Comparison of ENCODE assay signal across 12 cellular contexts in the genomic region with DNA sequence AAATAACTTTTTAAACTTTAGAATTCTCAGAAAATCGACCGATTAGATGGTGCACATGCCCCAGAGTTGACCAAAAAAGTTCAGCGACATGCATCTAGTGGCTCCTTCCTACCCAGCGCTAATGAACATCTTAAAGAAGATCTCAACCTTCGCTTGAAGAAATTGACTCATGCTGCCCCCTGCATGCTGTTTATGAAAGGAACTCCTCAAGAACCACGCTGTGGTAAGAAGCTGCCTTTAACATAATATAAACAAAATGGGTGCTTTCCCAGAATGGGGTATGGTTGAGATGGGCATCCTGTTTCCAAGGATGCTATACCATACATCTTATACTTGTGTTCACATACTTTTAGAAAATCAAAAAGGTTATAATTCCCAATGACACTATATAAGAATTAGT. TPM values are rescaled to one million over a fixed set of nuclear protein-coding genes. Genes with fewer than 3 reads are reported as not detected.
DNase-seq lines count a peak whose midpoint lies in the region; ATAC-seq, FAIRE-seq and TF ChIP-seq lines count a peak whose summit lies in the region.
"Had no signal": no experiment of that assay in that cellular context is flagged by ENCODE, and none has a peak within 500 bp of the region (broad histone marks: within the 10 kb centered on the region; RNA-seq: fewer than 3 reads in every experiment).

No MANE protein-coding gene starts in this region.

- no peak for TF ChIP-seq POLR2A in K562 (conservative IDR thresholded peaks at IDR 0.05)
- no peak for TF ChIP-seq POLR2A in gastroesophageal sphincter (IDR thresholded peaks at IDR 0.05)

- WGBS in K562 (ENCODE audit: insufficient coverage, low coverage, missing lambda C conversion rate), result 89% methylated on average over 6 of the region's 6 CpGs
- 84 to 90% methylated on average over 2 to 6 of the region's 6 CpGs for WGBS in gastroesophageal sphincter (ENCODE audit: low coverage in 1 of 2), 2 donors

- ATAC-seq in HG03025 (IDR thresholded peaks at IDR 0.05; ENCODE audit: low FRiP score, unreplicated experiment) (peak; percentile 64), K562 (0 out of 3 replicates have a peak, but pooled peaks have one; percentile 51), gastroesophageal sphincter (no peak), sciatic nerve (no peak)
- ATAC-seq: heart right ventricle had no signal

- H3K4me1 ChIP-seq in A673 (ENCODE audit: insufficient read depth, low read length, poor library complexity, severe bottlenecking), result peaks cover 11% of the 10 kb centered on the region
- no peaks in the 10 kb centered on the region; a peak in 2 of 5 replicates for H3K4me1 ChIP-seq in K562 (replicated peaks in 1 of 2; ENCODE audit: control insufficient read depth in 2 of 2, insufficient read depth in 2 of 2, low read length in 2 of 2)
- no peaks in the 10 kb centered on the region for H3K4me1 ChIP-seq in gastroesophageal sphincter

- H3K9me1 ChIP-seq in K562 (ENCODE audit: control insufficient read depth, insufficient read depth, low read length), result no peaks in the 10 kb centered on the region

- H3K27ac ChIP-seq in A673 (ENCODE audit: low read depth, low read length, poor library complexity, severe bottlenecking) (no peak overlapping the region), K562 (ENCODE audit: extremely low read depth, low read depth, low read length) (no peak overlapping the region), gastroesophageal sphincter (no peak overlapping the region)
- H3K27ac ChIP-seq: heart right ventricle, spleen had no signal

- no peak overlapping the region for H2AFZ ChIP-seq in K562 (ENCODE audit: low read depth, low read length)

- peaks cover 36% of the 10 kb centered on the region for H3K36me3 ChIP-seq in A673 (ENCODE audit: insufficient read depth, low read length, poor library complexity, severe bottlenecking)
- peaks cover 63% of the 10 kb centered on the region; the same call in 1 of the 3 replicates for H3K36me3 ChIP-seq in K562 (ENCODE audit: control insufficient read depth, insufficient read depth, low read length)
- H3K36me3 ChIP-seq in gastroesophageal sphincter, result peaks cover 3 to 54% of the 10 kb centered on the region in 2 donors

- FAIRE-seq in K562 (lab: Jason Lieb, UNC), result no peak

- in situ Hi-C loops in K562 (cut with MboI), result no loop called here

- peak; percentile 31; the same call in 1 of the 2 replicates for TF ChIP-seq CTCF in A673 (conservative IDR thresholded peaks at IDR 0.05; ENCODE audit: low read depth, low read length)
- peak; percentile 19 for TF ChIP-seq CTCF in GM12873 (IDR thresholded peaks at IDR 0.05; ENCODE audit: insufficient read depth, low read depth, low read length, missing control alignments)
- peak in 1 of 3 experiments; percentile 20; a peak in 1 of 6 replicates for TF ChIP-seq CTCF in K562 (IDR thresholded peaks at IDR 0.05 in 2 of 3, conservative IDR thresholded peaks at IDR 0.05 in 1 of 3; ENCODE audit: insufficient read depth in 2 of 3, low read depth in 1 of 3, low read length in 3 of 3)
- TF ChIP-seq CTCF in gastroesophageal sphincter (IDR thresholded peaks at IDR 0.05), result no peak

- intact Hi-C loops in A673 (cut with micrococcal nuclease; ENCODE audit: unreplicated experiment) (no loop called here), K562 (cut with micrococcal nuclease) (no loop called here), sciatic nerve (cut with DNase I) (no loop called here)

- no peak for TF ChIP-seq EP300 in K562 (IDR thresholded peaks at IDR 0.05; ENCODE audit: low read length)
- TF ChIP-seq EP300 in gastroesophageal sphincter (IDR thresholded peaks at IDR 0.05), result no peak

- H3K27me3 ChIP-seq in A673 (replicated peaks; ENCODE audit: insufficient read depth, low read depth, low read length, poor library complexity) (no peaks in the 10 kb centered on the region), K562 (ENCODE audit: control insufficient read depth in 2 of 2, insufficient read depth in 2 of 2, low read length in 2 of 2) (no peaks in the 10 kb centered on the region), gastroesophageal sphincter (no peaks in the 10 kb centered on the region)
- H3K27me3 ChIP-seq: heart right ventricle, spleen had no signal

- no peak overlapping the region for H3K4me3 ChIP-seq in A673 (ENCODE audit: low read depth, low read length, poor library complexity, severe bottlenecking)
- H3K4me3 ChIP-seq in K562, result no peak overlapping the region
- H3K4me3 ChIP-seq in gastroesophageal sphincter, result no peak overlapping the region
- H3K4me3 ChIP-seq: heart right ventricle, spleen had no signal

- H3K9me3 ChIP-seq in A673 (ENCODE audit: low read depth, low read length, poor library complexity, severe bottlenecking) (no peaks in the 10 kb centered on the region), K562 (replicated peaks; ENCODE audit: control insufficient read depth, insufficient read depth, low read depth, low read length) (no peaks in the 10 kb centered on the region), gastroesophageal sphincter (no peaks in the 10 kb centered on the region)
- H3K9me3 ChIP-seq: heart right ventricle, spleen had no signal

- peaks cover 46% of the 10 kb centered on the region for H3K79me2 ChIP-seq in K562 (ENCODE audit: control insufficient read depth, insufficient read depth, low read length)

- no TSS peak for BruUV-seq in A673 (replicated peaks; lab: Mats Ljungman, UMichigan)
- BruUV-seq in K562 (replicated peaks; lab: Mats Ljungman, UMichigan), result no TSS peak

- CTCF ChIA-PET in A673 (lab: Charles Lee), result interaction anchor here (0.6 kb wide), 1 partner anchor 50 kb away, joined by 3 read pairs; no protein-coding TSS in a partner anchor
- CTCF ChIA-PET in K562 (lab: Yijun Ruan, JAX; ENCODE audit: low intra/inter-chr PET ratio), result no interaction called here

- POLR2A ChIA-PET in A673 (lab: Charles Lee; ENCODE audit: low non-redundant PET), result no interaction called here
- POLR2A ChIA-PET in K562 (lab: Yijun Ruan, JAX), result no interaction called here

- H3K9ac ChIP-seq in K562 (ENCODE audit: insufficient read depth in 1 of 2, low read depth in 2 of 2, low read length in 2 of 2), result no peak overlapping the region

- no peak overlapping the region for H3K4me2 ChIP-seq in K562 (ENCODE audit: insufficient read depth, low read length)

- no peak for TF ChIP-seq RAD21 in K562 (CRISPR knock-in tag; conservative IDR thresholded peaks at IDR 0.05 in 1 of 2, IDR thresholded peaks at IDR 0.05 in 1 of 2)

- H4K20me1 ChIP-seq in K562 (replicated peaks; ENCODE audit: control insufficient read depth, insufficient read depth, low read length), result no peaks in the 10 kb centered on the region; the same call in 1 of the 2 replicates

- DNase-seq in A673 (ENCODE audit: low spot score) (peak; percentile 46), K562 (ENCODE audit: extremely low read depth in 1 of 4, low spot score in 3 of 4) (no peak), hippocampal formation (lab: John Stamatoyannopoulos, UW) (no peak), NCI-H774 (lab: John Stamatoyannopoulos, UW) (no peak), sciatic nerve (ENCODE audit: low spot score) (no peak)
- DNase-seq: CD4-positive, alpha-beta memory T cell; heart right ventricle; SHP77; spleen had no signal

RNA-seq across cellular contexts. Expression of a gene that starts 24.6 kb away (rescaled TPM):
- 186 and 197 TPM in 2 replicates for total RNA-seq in A673 (2021)
- total RNA-seq in K562 (2011; cell fraction: chromatin; rRNA removed; ENCODE audit: low replicate concordance), result 47.9 and 66.5 TPM in 2 replicates
- 33.4 and 34.5 TPM in 2 replicates for total RNA-seq in K562 (2011; cell fraction: nucleolus; rRNA removed)
- 54.7 and 98.4 TPM in 2 replicates for total RNA-seq in K562 (2011; cell fraction: nucleoplasm; rRNA removed)
- total RNA-seq in K562 (2014; rRNA removed), result 115 and 117 TPM in 2 replicates
- 169 and 182 TPM in 2 replicates for total RNA-seq in K562 (2014; rRNA removed; fragmentation: Illumina TruSeq; extraction: Trizol)
- 161 and 169 TPM in 2 replicates for total RNA-seq in K562 (2015; rRNA removed; fragmentation: Illumina TruSeq; extraction: Trizol)
- total RNA-seq in K562 (2021), result 153 and 156 TPM in 2 replicates
- 144 and 190 TPM in 2 replicates for polyA plus RNA-seq in K562 (2011; rRNA removed)
- polyA plus RNA-seq in K562 (2011; cell fraction: cytosol; rRNA removed), result 66.3 and 78.7 TPM in 2 replicates
- polyA plus RNA-seq in K562 (2011; cell fraction: nucleus; rRNA removed), result 38.4 and 45.1 TPM in 2 replicates
- 118 and 164 TPM in 2 replicates for polyA plus RNA-seq in K562 (2012)
- polyA plus RNA-seq in K562 (2014; fragmentation: Illumina TruSeq; extraction: Trizol), result 177 and 186 TPM in 2 replicates
- polyA plus RNA-seq in K562 (2014; fragmentation: Nextera tagmentation; extraction: Ambion mirVana), result 100 to 1,000 TPM; 150 to 176 TPM
- 172 and 184 TPM in 2 replicates for polyA plus RNA-seq in K562 (2014; rRNA removed)
- 65.7 and 75.1 TPM in 2 replicates for polyA minus RNA-seq in K562 (2011; rRNA and poly(A)+ RNA removed)
- 30.9 and 39.2 TPM in 2 replicates for polyA minus RNA-seq in K562 (2011; cell fraction: cytosol; rRNA and poly(A)+ RNA removed)
- 16.4 and 21.9 TPM in 2 replicates for polyA minus RNA-seq in K562 (2011; cell fraction: nucleus; rRNA and poly(A)+ RNA removed)
- total RNA-seq in gastroesophageal sphincter, result 100 to 1,000 TPM in 1 of 4 donors, 10 to 100 TPM in 3; 42.3 to 103 (median 48.6) TPM
- total RNA-seq in sciatic nerve, result 41.0 TPM

RNA-seq across cellular contexts. Expression of a gene that starts 50.1 kb away (rescaled TPM):
- total RNA-seq in A673 (2021) (1.8 and 2.0 TPM in 2 replicates), K562 (2014; rRNA removed) (0.24 TPM in 1 of 2 replicates, not detected in the other), K562 (2014; rRNA removed; fragmentation: Illumina TruSeq; extraction: Trizol) (0.11 TPM in 1 of 2 replicates, not detected in the other), K562 (2015; rRNA removed; fragmentation: Illumina TruSeq; extraction: Trizol) (0.25 and 0.30 TPM in 2 replicates), K562 (2021) (0.27 and 0.33 TPM in 2 replicates), gastroesophageal sphincter (1 to 10 TPM; 1.1 to 5.4 (median 4.6) TPM), sciatic nerve (4.8 TPM)
- 0.12 and 0.26 TPM in 2 replicates for total RNA-seq in K562 (2011; cell fraction: chromatin; rRNA removed; ENCODE audit: low replicate concordance)
- total RNA-seq in K562 (2011; cell fraction: nucleolus; rRNA removed), result 0.33 TPM in 1 of 2 replicates, not detected in the other
- 0.44 TPM in 1 of 2 replicates, not detected in the other for total RNA-seq in K562 (2011; cell fraction: nucleoplasm; rRNA removed)
- polyA plus RNA-seq in K562 (2011; rRNA removed) (0.42 and 0.43 TPM in 2 replicates), K562 (2014; fragmentation: Illumina TruSeq; extraction: Trizol) (0.17 and 0.25 TPM in 2 replicates), K562 (2014; fragmentation: Nextera tagmentation; extraction: Ambion mirVana) (under 1 TPM in 1 of 2 experiments, not detected in 1; 0.07 TPM), K562 (2014; rRNA removed) (0.08 and 1.0 TPM in 2 replicates)
- 0.31 and 0.71 TPM in 2 replicates for polyA plus RNA-seq in K562 (2011; cell fraction: cytosol; rRNA removed)
- polyA plus RNA-seq in K562 (2011; cell fraction: nucleus; rRNA removed), result 0.53 and 0.81 TPM in 2 replicates
- 0.36 and 0.47 TPM in 2 replicates for polyA plus RNA-seq in K562 (2012)
- polyA minus RNA-seq in K562 (2011; rRNA and poly(A)+ RNA removed), result 0.30 TPM in 1 of 2 replicates, not detected in the other
- polyA minus RNA-seq in K562 (2011; cell fraction: cytosol; rRNA and poly(A)+ RNA removed), result not detected in 2 replicates
- 0.13 and 0.44 TPM in 2 replicates for polyA minus RNA-seq in K562 (2011; cell fraction: nucleus; rRNA and poly(A)+ RNA removed)

Comparison
In these comparisons a context has a peak if more than half of its experiments do, and no peak if none do; other contexts are left out.
1. CTCF ChIP-seq: peak in A673 (single experiment) and GM12873 (single experiment); none in gastroesophageal sphincter (0 of 4).
2. ATAC-seq: peak in HG03025 (single experiment) and K562 (single experiment); none in gastroesophageal sphincter (single experiment) and sciatic nerve (single experiment).